Comparison of ENCODE assay signal across 12 cellular contexts in genomic region chr4:108433832-108434231, GRCh38.
DNase-seq lines count a peak whose midpoint lies in the region; ATAC-seq and TF ChIP-seq lines count a peak whose summit lies in the region.
"Had no signal": no experiment of that assay in that cellular context is flagged by ENCODE, and none has a peak within 500 bp of the region (broad histone marks: within the 10 kb centered on the region; RNA-seq: fewer than 3 reads in every experiment).

No MANE protein-coding gene starts in this region.

- DNase-seq in AG10803 (ENCODE audit: low read depth) (peak; percentile 57), HFF-Myc (ENCODE audit: extremely low read depth, low read depth) (peak; percentile 77), foreskin keratinocyte (peak; percentile 39 to 44), T-helper 9 cell (no peak), stomach (no peak), NCI-H1417 treated with DMSO at 0.1 percent for 48 hours (lab: John Stamatoyannopoulos, UW) (no peak)
- DNase-seq in activated T-helper 1 cell treated with anti-CD3 and anti-CD28 coated beads, Interleukin-12 subunit alpha, Interleukin-12 subunit beta, Interleukin-2, Interleukin-4 antibody, amounts not matched to agents 30 ng/mL and 10 ng/mL and 1 ng/mL, durations not matched to agents 14 hours and 24 hours and 36 hours (ENCODE audit: low spot score), result peak; percentile 47
- DNase-seq: DMS153, head of caudate nucleus, MV-4-11 had no signal

- H3K27ac ChIP-seq in foreskin keratinocyte, result no peak overlapping the region
- H3K27ac ChIP-seq in stomach, result no peak overlapping the region

- H3K4me3 ChIP-seq in AG10803 (ENCODE audit: low read length) (no peak overlapping the region), HFF-Myc (replicated peaks; ENCODE audit: low read depth, low read length) (no peak overlapping the region), stomach (no peak overlapping the region)

- H3K4me1 Mint-ChIP-seq in activated T-helper 1 cell treated with anti-CD3 and anti-CD28 coated beads, Interleukin-12 subunit alpha, Interleukin-12 subunit beta, Interleukin-2, Interleukin-4 antibody, amounts not matched to agents 30 ng/mL and 10 ng/mL and 1 ng/mL, durations not matched to agents 14 hours and 24 hours and 36 hours (ENCODE audit: low read depth), result peaks cover 39% of the 10 kb centered on the region
- H3K4me1 Mint-ChIP-seq: nephron had no signal

- H3K27me3 ChIP-seq in foreskin keratinocyte (no peaks in the 10 kb centered on the region), stomach (no peaks in the 10 kb centered on the region)

- H3K4me3 Mint-ChIP-seq in activated T-helper 1 cell treated with anti-CD3 and anti-CD28 coated beads, Interleukin-12 subunit alpha, Interleukin-12 subunit beta, Interleukin-2, Interleukin-4 antibody, amounts not matched to agents 30 ng/mL and 10 ng/mL and 1 ng/mL, durations not matched to agents 14 hours and 24 hours and 36 hours, result peak overlapping the region; percentile 28
- H3K4me3 Mint-ChIP-seq: nephron had no signal

- peak overlapping the region; percentile 80 for H3K27ac Mint-ChIP-seq in activated T-helper 1 cell treated with anti-CD3 and anti-CD28 coated beads, Interleukin-12 subunit alpha, Interleukin-12 subunit beta, Interleukin-2, Interleukin-4 antibody, amounts not matched to agents 30 ng/mL and 10 ng/mL and 1 ng/mL, durations not matched to agents 14 hours and 24 hours and 36 hours
- H3K27ac Mint-ChIP-seq: nephron had no signal

- H3K36me3 Mint-ChIP-seq in activated T-helper 1 cell treated with anti-CD3 and anti-CD28 coated beads, Interleukin-12 subunit alpha, Interleukin-12 subunit beta, Interleukin-2, Interleukin-4 antibody, amounts not matched to agents 30 ng/mL and 10 ng/mL and 1 ng/mL, durations not matched to agents 14 hours and 24 hours and 36 hours (ENCODE audit: low read depth), result peaks cover 7% of the 10 kb centered on the region

- no peaks in the 10 kb centered on the region for H3K27me3 Mint-ChIP-seq in activated T-helper 1 cell treated with anti-CD3 and anti-CD28 coated beads, Interleukin-12 subunit alpha, Interleukin-12 subunit beta, Interleukin-2, Interleukin-4 antibody, amounts not matched to agents 30 ng/mL and 10 ng/mL and 1 ng/mL, durations not matched to agents 14 hours and 24 hours and 36 hours (ENCODE audit: insufficient read depth)

- no peak for TF ChIP-seq CTCF in AG10803 (conservative IDR thresholded peaks at IDR 0.05; ENCODE audit: low read length)
- TF ChIP-seq CTCF in HFF-Myc (IDR thresholded peaks at IDR 0.05; ENCODE audit: low read depth, low read length, missing control alignments), result no peak
- TF ChIP-seq CTCF in foreskin keratinocyte (conservative IDR thresholded peaks at IDR 0.05), result no peak
- no peak for TF ChIP-seq CTCF in stomach (IDR thresholded peaks at IDR 0.05)

- no peak for TF ChIP-seq EP300 in stomach (IDR thresholded peaks at IDR 0.05)

- peaks cover 9% of the 10 kb centered on the region for H3K9me3 Mint-ChIP-seq in activated T-helper 1 cell treated with anti-CD3 and anti-CD28 coated beads, Interleukin-12 subunit alpha, Interleukin-12 subunit beta, Interleukin-2, Interleukin-4 antibody, amounts not matched to agents 30 ng/mL and 10 ng/mL and 1 ng/mL, durations not matched to agents 14 hours and 24 hours and 36 hours

- H3K4me1 ChIP-seq in foreskin keratinocyte, result peaks cover 4% of the 10 kb centered on the region
- H3K4me1 ChIP-seq in stomach, result no peaks in the 10 kb centered on the region

- intact Hi-C loops in activated T-helper 1 cell treated with anti-CD3 and anti-CD28 coated beads, Interleukin-12 subunit alpha, Interleukin-12 subunit beta, Interleukin-2, Interleukin-4 antibody, amounts not matched to agents 30 ng/mL and 10 ng/mL and 1 ng/mL, durations not matched to agents 14 hours and 24 hours and 36 hours (cut with micrococcal nuclease), result loop anchor here (1.0 to 5.0 kb wide), 8 partner anchors 33 to 403 kb away; partner anchors contain the start of gene RPL34
- intact Hi-C loops in stomach (cut with DNase I; ENCODE audit: low total_unique reads), result no loop called here

- 12 to 26% (median 18%) methylated on average over 6 of the region's 6 CpGs for WGBS in stomach, 5 donors

- ATAC-seq in foreskin keratinocyte (peak; percentile 75), GM18909 (IDR thresholded peaks at IDR 0.05; ENCODE audit: poor library complexity, unreplicated experiment) (no peak)

- H3K36me3 ChIP-seq in stomach, result no peaks in the 10 kb centered on the region

- no peak for TF ChIP-seq POLR2A in stomach (IDR thresholded peaks at IDR 0.05)

- H3K9me3 ChIP-seq in stomach, result no peaks in the 10 kb centered on the region

Comparison
In these comparisons a context has a peak if more than half of its experiments do, and no peak if none do; other contexts are left out.
1. DNase-seq: peak in AG10803 (single experiment), HFF-Myc (single experiment), activated T-helper 1 cell treated with anti-CD3 and anti-CD28 coated beads, Interleukin-12 subunit alpha, Interleukin-12 subunit beta, Interleukin-2, Interleukin-4 antibody, amounts not matched to agents 30 ng/mL and 10 ng/mL and 1 ng/mL, durations not matched to agents 14 hours and 24 hours and 36 hours (single experiment) and foreskin keratinocyte (2 of 2); none in T-helper 9 cell (single experiment), stomach (single experiment) and NCI-H1417 treated with DMSO at 0.1 percent for 48 hours (single experiment).